Comparison of ENCODE assay signal across 2 cellular contexts in genomic region chrX:23332888-23333821, GRCh38.
TF ChIP-seq lines count a peak whose summit lies in the region.

No MANE protein-coding gene starts in this region.

TF ChIP-seq in SK-N-SH, 30 proteins besides CTCF, POLR2A, EP300 and RAD21 (continued from another document):
- TF ChIP-seq, protein P1, sequence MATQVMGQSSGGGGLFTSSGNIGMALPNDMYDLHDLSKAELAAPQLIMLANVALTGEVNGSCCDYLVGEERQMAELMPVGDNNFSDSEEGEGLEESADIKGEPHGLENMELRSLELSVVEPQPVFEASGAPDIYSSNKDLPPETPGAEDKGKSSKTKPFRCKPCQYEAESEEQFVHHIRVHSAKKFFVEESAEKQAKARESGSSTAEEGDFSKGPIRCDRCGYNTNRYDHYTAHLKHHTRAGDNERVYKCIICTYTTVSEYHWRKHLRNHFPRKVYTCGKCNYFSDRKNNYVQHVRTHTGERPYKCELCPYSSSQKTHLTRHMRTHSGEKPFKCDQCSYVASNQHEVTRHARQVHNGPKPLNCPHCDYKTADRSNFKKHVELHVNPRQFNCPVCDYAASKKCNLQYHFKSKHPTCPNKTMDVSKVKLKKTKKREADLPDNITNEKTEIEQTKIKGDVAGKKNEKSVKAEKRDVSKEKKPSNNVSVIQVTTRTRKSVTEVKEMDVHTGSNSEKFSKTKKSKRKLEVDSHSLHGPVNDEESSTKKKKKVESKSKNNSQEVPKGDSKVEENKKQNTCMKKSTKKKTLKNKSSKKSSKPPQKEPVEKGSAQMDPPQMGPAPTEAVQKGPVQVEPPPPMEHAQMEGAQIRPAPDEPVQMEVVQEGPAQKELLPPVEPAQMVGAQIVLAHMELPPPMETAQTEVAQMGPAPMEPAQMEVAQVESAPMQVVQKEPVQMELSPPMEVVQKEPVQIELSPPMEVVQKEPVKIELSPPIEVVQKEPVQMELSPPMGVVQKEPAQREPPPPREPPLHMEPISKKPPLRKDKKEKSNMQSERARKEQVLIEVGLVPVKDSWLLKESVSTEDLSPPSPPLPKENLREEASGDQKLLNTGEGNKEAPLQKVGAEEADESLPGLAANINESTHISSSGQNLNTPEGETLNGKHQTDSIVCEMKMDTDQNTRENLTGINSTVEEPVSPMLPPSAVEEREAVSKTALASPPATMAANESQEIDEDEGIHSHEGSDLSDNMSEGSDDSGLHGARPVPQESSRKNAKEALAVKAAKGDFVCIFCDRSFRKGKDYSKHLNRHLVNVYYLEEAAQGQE (IDR thresholded peaks at IDR 0.05; ENCODE audit: low read depth, low read length) = no peak
- TF ChIP-seq, protein P2, sequence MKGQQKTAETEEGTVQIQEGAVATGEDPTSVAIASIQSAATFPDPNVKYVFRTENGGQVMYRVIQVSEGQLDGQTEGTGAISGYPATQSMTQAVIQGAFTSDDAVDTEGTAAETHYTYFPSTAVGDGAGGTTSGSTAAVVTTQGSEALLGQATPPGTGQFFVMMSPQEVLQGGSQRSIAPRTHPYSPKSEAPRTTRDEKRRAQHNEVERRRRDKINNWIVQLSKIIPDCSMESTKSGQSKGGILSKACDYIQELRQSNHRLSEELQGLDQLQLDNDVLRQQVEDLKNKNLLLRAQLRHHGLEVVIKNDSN (IDR thresholded peaks at IDR 0.05; ENCODE audit: borderline replicate concordance, low read depth) = no peak
- TF ChIP-seq FOXM1 (IDR thresholded peaks at IDR 0.05; ENCODE audit: low read depth) (no peak), POLR2AphosphoS5 (IDR thresholded peaks at IDR 0.05; ENCODE audit: low read depth, low read length) (no peak), JUND (IDR thresholded peaks at IDR 0.05) (no peak), GABPA (IDR thresholded peaks at IDR 0.05; ENCODE audit: low read depth) (no peak), NRF1 (IDR thresholded peaks at IDR 0.05; ENCODE audit: low read depth, low read length) (no peak), GATA2 (CRISPR knock-in tag; IDR thresholded peaks at IDR 0.05) (no peak), SIN3A (IDR thresholded peaks at IDR 0.05; ENCODE audit: borderline replicate concordance, low read depth, low read length) (no peak)
- TF ChIP-seq, protein P3, sequence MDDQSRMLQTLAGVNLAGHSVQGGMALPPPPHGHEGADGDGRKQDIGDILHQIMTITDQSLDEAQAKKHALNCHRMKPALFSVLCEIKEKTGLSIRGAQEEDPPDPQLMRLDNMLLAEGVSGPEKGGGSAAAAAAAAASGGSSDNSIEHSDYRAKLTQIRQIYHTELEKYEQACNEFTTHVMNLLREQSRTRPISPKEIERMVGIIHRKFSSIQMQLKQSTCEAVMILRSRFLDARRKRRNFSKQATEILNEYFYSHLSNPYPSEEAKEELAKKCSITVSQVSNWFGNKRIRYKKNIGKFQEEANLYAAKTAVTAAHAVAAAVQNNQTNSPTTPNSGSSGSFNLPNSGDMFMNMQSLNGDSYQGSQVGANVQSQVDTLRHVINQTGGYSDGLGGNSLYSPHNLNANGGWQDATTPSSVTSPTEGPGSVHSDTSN (IDR thresholded peaks at IDR 0.05) = no peak
- TF ChIP-seq, protein P4, sequence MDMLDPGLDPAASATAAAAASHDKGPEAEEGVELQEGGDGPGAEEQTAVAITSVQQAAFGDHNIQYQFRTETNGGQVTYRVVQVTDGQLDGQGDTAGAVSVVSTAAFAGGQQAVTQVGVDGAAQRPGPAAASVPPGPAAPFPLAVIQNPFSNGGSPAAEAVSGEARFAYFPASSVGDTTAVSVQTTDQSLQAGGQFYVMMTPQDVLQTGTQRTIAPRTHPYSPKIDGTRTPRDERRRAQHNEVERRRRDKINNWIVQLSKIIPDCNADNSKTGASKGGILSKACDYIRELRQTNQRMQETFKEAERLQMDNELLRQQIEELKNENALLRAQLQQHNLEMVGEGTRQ (IDR thresholded peaks at IDR 0.05; ENCODE audit: borderline replicate concordance, low read depth, low read length) = no peak

TF ChIP-seq in SK-N-SH treated with all-trans-retinoic acid at 6 μM for 48 hours, 23 proteins besides CTCF, POLR2A, EP300 and RAD21 (continued from another document):
- no peak for TF ChIP-seq TSHZ2 (CRISPR knock-in tag; IDR thresholded peaks at IDR 0.05)
- no peak for TF ChIP-seq CSDC2 (CRISPR knock-in tag; IDR thresholded peaks at IDR 0.05)
- TF ChIP-seq OSR1 (CRISPR knock-in tag; IDR thresholded peaks at IDR 0.05) = no peak
- no peak for TF ChIP-seq ESRRG (CRISPR knock-in tag; IDR thresholded peaks at IDR 0.05)
- TF ChIP-seq ZNF70 (CRISPR knock-in tag; IDR thresholded peaks at IDR 0.05) = no peak
- TF ChIP-seq PPARA (CRISPR knock-in tag; IDR thresholded peaks at IDR 0.05; ENCODE audit: borderline replicate concordance) = no peak
- TF ChIP-seq TOX (CRISPR knock-in tag; IDR thresholded peaks at IDR 0.05; ENCODE audit: borderline replicate concordance) = no peak
- TF ChIP-seq BACH2 (CRISPR knock-in tag; IDR thresholded peaks at IDR 0.05; ENCODE audit: borderline replicate concordance) = no peak
- no peak for TF ChIP-seq ARNTL (CRISPR knock-in tag; IDR thresholded peaks at IDR 0.05; ENCODE audit: borderline replicate concordance, low read depth)
- no peak for TF ChIP-seq ZNF8 (CRISPR knock-in tag; IDR thresholded peaks at IDR 0.05)
